ENCODE assay signal across 14 cellular contexts in the genomic region with DNA sequence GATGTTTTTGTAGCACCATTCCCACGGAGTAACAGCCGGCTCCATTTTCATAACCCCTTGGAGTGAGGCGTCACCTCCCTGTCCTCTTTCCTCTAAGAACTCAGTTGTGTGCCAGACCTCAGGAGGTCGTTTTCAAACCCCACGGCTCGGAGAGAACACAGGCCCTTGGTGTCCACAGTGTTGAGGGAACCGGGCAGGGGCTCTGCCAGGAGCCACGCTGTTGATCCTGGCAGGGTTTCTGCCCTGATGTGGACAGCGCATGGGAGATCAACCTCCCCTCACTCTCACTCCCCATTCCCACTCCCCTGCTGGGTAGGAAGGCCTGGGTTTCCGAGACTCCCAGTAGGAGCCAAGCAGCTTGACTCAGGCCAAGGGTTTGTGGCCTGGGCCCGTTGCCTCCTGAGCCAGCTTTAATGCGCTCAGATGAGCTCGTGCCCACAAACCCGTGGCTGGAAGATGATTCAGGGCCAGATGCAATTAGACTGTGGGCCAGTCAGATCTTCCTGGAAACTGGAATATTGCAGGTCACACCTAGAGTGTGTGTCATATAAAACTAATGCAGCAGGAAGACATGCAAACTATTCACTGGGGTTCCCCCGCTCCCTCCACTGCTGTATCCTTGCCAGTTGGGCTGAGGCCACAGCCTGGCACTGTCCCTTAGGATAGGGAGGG.
DNase-seq lines count a peak whose midpoint lies in the region; ATAC-seq, FAIRE-seq and TF ChIP-seq lines count a peak whose summit lies in the region.
"Had no signal": no experiment of that assay in that cellular context is flagged by ENCODE, and none has a peak within 500 bp of the region (broad histone marks: within the 10 kb centered on the region; RNA-seq: fewer than 3 reads in every experiment).

No MANE protein-coding gene starts in this region.

- H3K4me3 ChIP-seq in bronchial epithelial cell (ENCODE audit: low read depth, low read length) = no peak overlapping the region
- H3K4me3 ChIP-seq in spleen = no peak overlapping the region

- no peaks in the 10 kb centered on the region for H3K36me3 ChIP-seq in bronchial epithelial cell (ENCODE audit: control insufficient read depth, insufficient read depth, low read length)
- no peaks in the 10 kb centered on the region for H3K36me3 ChIP-seq in spleen

- FAIRE-seq in bronchial epithelial cell (lab: Jason Lieb, UNC) = no peak
- FAIRE-seq: G401.6 had no signal

- no peak for TF ChIP-seq POLR2A in spleen (IDR thresholded peaks at IDR 0.05)

- WGBS in spleen, 5 donors = 64 to 82% (median 81%) methylated on average over 11 to 15 of the region's 15 CpGs

- TF ChIP-seq CTCF in bronchial epithelial cell (IDR thresholded peaks at IDR 0.05; ENCODE audit: insufficient read depth, low read length, severe bottlenecking) (no peak), spleen (IDR thresholded peaks at IDR 0.05 in 8 of 11, conservative IDR thresholded peaks at IDR 0.05 in 3 of 11) (no peak)

- no peak overlapping the region for H3K27ac ChIP-seq in spleen
- H3K27ac ChIP-seq: HL-60 had no signal

- no peak for DNase-seq in activated naive CD8-positive, alpha-beta T cell treated with anti-CD3 and anti-CD28 coated beads, Interleukin-2, amount 50 U/mL, for 24 hours
- DNase-seq in activated naive CD8-positive, alpha-beta T cell treated with anti-CD3 and anti-CD28 coated beads for 36 hours = no peak
- DNase-seq in bronchial epithelial cell (ENCODE audit: low read depth) (peak; percentile 75), kidney tubule cell (ENCODE audit: low spot score) (peak; percentile 97), NCI-H2107 treated with DMSO at 0.1 percent for 48 hours (lab: John Stamatoyannopoulos, UW; ENCODE audit: unreplicated experiment) (no peak), HPDE6-E6E7 (ENCODE audit: extremely low spot score) (no peak), spleen (no peak)
- no peak for DNase-seq in activated effector memory CD4-positive, alpha-beta T cell treated with anti-CD3 and anti-CD28 coated beads, Interleukin-2, amount 50 U/mL, for 16 hours
- DNase-seq: effector memory CD8-positive, alpha-beta T cell; NCI-H187 treated with DMSO at 0.1 percent for 48 hours had no signal

- H3K36me3 Mint-ChIP-seq in activated naive CD8-positive, alpha-beta T cell treated with anti-CD3 and anti-CD28 coated beads, Interleukin-2, amount 50 U/mL, for 24 hours (ENCODE audit: low read depth) = no peaks in the 10 kb centered on the region
- H3K36me3 Mint-ChIP-seq in activated naive CD8-positive, alpha-beta T cell treated with anti-CD3 and anti-CD28 coated beads for 36 hours = no peaks in the 10 kb centered on the region

- H3K27me3 Mint-ChIP-seq in activated naive CD8-positive, alpha-beta T cell treated with anti-CD3 and anti-CD28 coated beads, Interleukin-2, amount 50 U/mL, for 24 hours = no peaks in the 10 kb centered on the region
- peaks cover 3% of the 10 kb centered on the region for H3K27me3 Mint-ChIP-seq in activated naive CD8-positive, alpha-beta T cell treated with anti-CD3 and anti-CD28 coated beads for 36 hours

- intact Hi-C loops in spleen (cut with DNase I; ENCODE audit: low total_unique reads) = no loop called here

- H3K9me3 Mint-ChIP-seq in activated naive CD8-positive, alpha-beta T cell treated with anti-CD3 and anti-CD28 coated beads, Interleukin-2, amount 50 U/mL, for 24 hours = no peaks in the 10 kb centered on the region
- H3K9me3 Mint-ChIP-seq in activated naive CD8-positive, alpha-beta T cell treated with anti-CD3 and anti-CD28 coated beads for 36 hours = no peaks in the 10 kb centered on the region
- H3K9me3 Mint-ChIP-seq: activated T-helper 2 cell treated with anti-CD3 and anti-CD28 coated beads, Interferon-gamma antibody, Interleukin-2, Interleukin-4, amounts not matched to agents 10 μg/mL and 5 μg/mL and 100 μg/mL, durations not matched to agents 14 hours and 24 hours and 36 hours; effector memory CD8-positive, alpha-beta T cell had no signal

- no peak overlapping the region for H3K27ac Mint-ChIP-seq in activated naive CD8-positive, alpha-beta T cell treated with anti-CD3 and anti-CD28 coated beads, Interleukin-2, amount 50 U/mL, for 24 hours
- H3K27ac Mint-ChIP-seq in activated naive CD8-positive, alpha-beta T cell treated with anti-CD3 and anti-CD28 coated beads for 36 hours = no peak overlapping the region
- H3K27ac Mint-ChIP-seq: activated T-helper 2 cell treated with anti-CD3 and anti-CD28 coated beads, Interferon-gamma antibody, Interleukin-2, Interleukin-4, amounts not matched to agents 10 μg/mL and 5 μg/mL and 100 μg/mL, durations not matched to agents 14 hours and 24 hours and 36 hours; effector memory CD8-positive, alpha-beta T cell had no signal

- no peaks in the 10 kb centered on the region for H3K4me1 ChIP-seq in spleen

- no peaks in the 10 kb centered on the region for H3K9me3 ChIP-seq in spleen

- ATAC-seq in activated naive CD8-positive, alpha-beta T cell treated with anti-CD3 and anti-CD28 coated beads, Interleukin-2, amount 50 U/mL, for 24 hours = peak; percentile 34
- ATAC-seq: effector memory CD8-positive, alpha-beta T cell; Panc1 had no signal

- H3K27me3 ChIP-seq in bronchial epithelial cell (ENCODE audit: control insufficient read depth, insufficient read depth, low read length) = no peaks in the 10 kb centered on the region
- no peaks in the 10 kb centered on the region for H3K27me3 ChIP-seq in spleen (replicated peaks in 1 of 7)

- no peak overlapping the region for H3K4me3 Mint-ChIP-seq in activated naive CD8-positive, alpha-beta T cell treated with anti-CD3 and anti-CD28 coated beads, Interleukin-2, amount 50 U/mL, for 24 hours
- no peak overlapping the region for H3K4me3 Mint-ChIP-seq in activated naive CD8-positive, alpha-beta T cell treated with anti-CD3 and anti-CD28 coated beads for 36 hours
- H3K4me3 Mint-ChIP-seq: effector memory CD8-positive, alpha-beta T cell had no signal

- H3K4me1 Mint-ChIP-seq in activated naive CD8-positive, alpha-beta T cell treated with anti-CD3 and anti-CD28 coated beads, Interleukin-2, amount 50 U/mL, for 24 hours = no peaks in the 10 kb centered on the region
- H3K4me1 Mint-ChIP-seq in activated naive CD8-positive, alpha-beta T cell treated with anti-CD3 and anti-CD28 coated beads for 36 hours = peaks cover 2% of the 10 kb centered on the region

Comparison
In these comparisons a context has a peak if more than half of its experiments do, and no peak if none do; other contexts are left out.
1. DNase-seq: peak in bronchial epithelial cell (single experiment) and kidney tubule cell (single experiment); none in activated naive CD8-positive, alpha-beta T cell treated with anti-CD3 and anti-CD28 coated beads, Interleukin-2, amount 50 U/mL, for 24 hours (single experiment), activated naive CD8-positive, alpha-beta T cell treated with anti-CD3 and anti-CD28 coated beads for 36 hours (single experiment), NCI-H2107 treated with DMSO at 0.1 percent for 48 hours (single experiment), activated effector memory CD4-positive, alpha-beta T cell treated with anti-CD3 and anti-CD28 coated beads, Interleukin-2, amount 50 U/mL, for 16 hours (single experiment), HPDE6-E6E7 (single experiment) and spleen (single experiment).